ENCODE assay signal across 8 cellular contexts in the genomic region with DNA sequence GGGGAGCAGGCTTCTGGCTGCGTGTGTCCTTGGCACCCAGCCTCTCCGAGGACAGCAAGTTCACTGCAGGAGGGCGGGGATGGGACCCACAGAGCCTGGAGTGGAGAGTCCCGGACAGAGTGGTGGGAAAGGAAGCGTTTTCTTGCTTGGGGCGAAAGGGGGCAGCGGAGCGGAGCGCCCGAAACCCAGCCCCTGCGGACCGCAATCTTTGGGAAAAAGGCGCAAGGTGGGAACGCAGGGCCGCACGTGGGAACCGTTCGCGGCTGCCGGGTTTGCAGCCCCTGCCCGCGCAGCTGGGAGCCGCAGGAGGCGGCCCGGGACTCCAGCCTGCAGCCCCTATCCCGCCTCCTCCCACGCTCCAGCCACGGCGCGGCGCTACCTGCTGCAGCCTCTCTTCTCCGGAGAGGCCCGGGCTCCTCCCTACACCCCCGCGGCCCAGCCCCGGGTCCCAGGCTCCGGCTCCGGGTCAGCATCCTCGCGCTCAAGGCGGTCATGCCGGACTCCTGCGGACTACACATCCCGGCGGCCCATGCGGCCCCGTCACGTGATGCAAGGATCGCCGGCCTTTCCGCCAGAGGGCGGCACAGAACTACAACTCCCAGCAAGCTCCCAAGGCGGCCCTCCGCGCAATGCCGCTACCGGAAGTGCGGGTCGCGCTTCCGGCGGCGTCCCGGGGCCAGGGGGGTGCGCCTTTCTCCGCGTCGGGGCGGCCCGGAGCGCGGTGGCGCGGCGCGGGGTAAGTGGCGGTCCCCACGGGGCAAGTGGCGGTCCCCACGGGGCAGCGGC. TPM values are rescaled to one million over a fixed set of nuclear protein-coding genes. Genes with fewer than 3 reads are reported as not detected.
DNase-seq lines count a peak whose midpoint lies in the region; ATAC-seq lines count a peak whose summit lies in the region.

A gene (minus strand): TSS at position 505 of the 786 bp plus-strand sequence. CDS start 11 bp downstream, at position 494.
A gene (plus strand): TSS at position 656 of the 786 bp plus-strand sequence. CDS start 631 bp downstream, outside the sequence.

- no peaks in the 10 kb centered on the region for H3K27me3 Mint-ChIP-seq in activated T-helper 17 cell treated with anti-CD3 and anti-CD28 coated beads, Interleukin-2, amount 50 U/mL, for 72 hours
- H3K27me3 Mint-ChIP-seq in natural killer cell treated with Interleukin-12 subunit alpha and Interleukin-12 subunit beta and Interleukin-15 and Interleukin-18, amount 100 ng/mL, for 72 hours = no peaks in the 10 kb centered on the region

- peaks cover 22% of the 10 kb centered on the region for H3K4me1 ChIP-seq in Karpas-422 (ENCODE audit: low read length)

- H3K4me2 ChIP-seq in Karpas-422 (ENCODE audit: low read depth, low read length, poor library complexity, severe bottlenecking) = peak within 1 kb of the TSS; percentile 100

- H3K27ac Mint-ChIP-seq in activated T-helper 17 cell treated with anti-CD3 and anti-CD28 coated beads, Interleukin-2, amount 50 U/mL, for 72 hours = peak within 1 kb of the TSS; percentile 66
- H3K27ac Mint-ChIP-seq in natural killer cell treated with Interleukin-12 subunit alpha and Interleukin-12 subunit beta and Interleukin-15 and Interleukin-18, amount 100 ng/mL, for 72 hours = peak within 1 kb of the TSS in 1 of 2 donors; percentile 75

- peak within 1 kb of the TSS; percentile 95 for H2AFZ ChIP-seq in Karpas-422 (ENCODE audit: low read length)

- H3K9me3 ChIP-seq in Karpas-422 (ENCODE audit: low read length) = no peaks in the 10 kb centered on the region

- peak within 1 kb of the TSS; percentile 15; the same call in 1 of the 2 replicates for H3K27ac ChIP-seq in Karpas-422 (ENCODE audit: low read length)

- H3K36me3 Mint-ChIP-seq in activated T-helper 17 cell treated with anti-CD3 and anti-CD28 coated beads, Interleukin-2, amount 50 U/mL, for 72 hours (ENCODE audit: low read depth) = peaks cover 23% of the 10 kb centered on the region
- no peaks in the 10 kb centered on the region for H3K36me3 Mint-ChIP-seq in natural killer cell treated with Interleukin-12 subunit alpha and Interleukin-12 subunit beta and Interleukin-15 and Interleukin-18, amount 100 ng/mL, for 72 hours

- H3K79me2 ChIP-seq in Karpas-422 (ENCODE audit: low read length) = peaks cover 34% of the 10 kb centered on the region

- peak within 1 kb of the TSS; percentile 100 for H3K4me3 ChIP-seq in Karpas-422 (ENCODE audit: low read length)

- H3K9me2 ChIP-seq in Karpas-422 (replicated peaks; ENCODE audit: insufficient read depth, low read length) = no peaks in the 10 kb centered on the region

- DNase-seq in EH (ENCODE audit: low read depth) (peak; percentile 96), Karpas-422 (peak; percentile 98), RPMI8226 (peak; percentile 99), fibroblast of peridontal ligament (ENCODE audit: extremely low read depth) (peak; percentile 92)
- peak; percentile 97 for DNase-seq in natural killer cell treated with Interleukin-12 subunit alpha and Interleukin-12 subunit beta and Interleukin-15 and Interleukin-18, amount 100 ng/mL, for 72 hours (ENCODE audit: low spot score)
- peak; percentile 96 for DNase-seq in stimulated activated naive CD8-positive, alpha-beta T cell treated with anti-CD3 and anti-CD28 coated beads, Interleukin-15, Interleukin-2, amounts not matched to agents 100 U/mL and 50 U/mL, for 24 hours

- peaks cover 4% of the 10 kb centered on the region for H3K4me1 Mint-ChIP-seq in activated T-helper 17 cell treated with anti-CD3 and anti-CD28 coated beads, Interleukin-2, amount 50 U/mL, for 72 hours
- H3K4me1 Mint-ChIP-seq in natural killer cell treated with Interleukin-12 subunit alpha and Interleukin-12 subunit beta and Interleukin-15 and Interleukin-18, amount 100 ng/mL, for 72 hours (ENCODE audit: low read depth in 2 of 2) = peaks cover 11 to 13% of the 10 kb centered on the region in 2 donors

- no peaks in the 10 kb centered on the region for H3K9me3 Mint-ChIP-seq in activated T-helper 17 cell treated with anti-CD3 and anti-CD28 coated beads, Interleukin-2, amount 50 U/mL, for 72 hours
- no peaks in the 10 kb centered on the region for H3K9me3 Mint-ChIP-seq in natural killer cell treated with Interleukin-12 subunit alpha and Interleukin-12 subunit beta and Interleukin-15 and Interleukin-18, amount 100 ng/mL, for 72 hours

- H3K27me3 ChIP-seq in Karpas-422 (ENCODE audit: low read length) = no peaks in the 10 kb centered on the region

- ATAC-seq in GM21825 (IDR thresholded peaks at IDR 0.05; ENCODE audit: unreplicated experiment) = peak; percentile 84
- ATAC-seq in activated T-helper 17 cell treated with anti-CD3 and anti-CD28 coated beads, Interleukin-2, amount 50 U/mL, for 72 hours (replicated peaks) = peak; percentile 100
- peak; percentile 98 to 99 for ATAC-seq in natural killer cell treated with Interleukin-12 subunit alpha and Interleukin-12 subunit beta and Interleukin-15 and Interleukin-18, amount 100 ng/mL, for 72 hours
- peak; percentile 98 for ATAC-seq in stimulated activated naive CD8-positive, alpha-beta T cell treated with anti-CD3 and anti-CD28 coated beads, Interleukin-15, Interleukin-2, amounts not matched to agents 100 U/mL and 50 U/mL, for 24 hours

- no peaks in the 10 kb centered on the region for H4K20me1 ChIP-seq in Karpas-422 (ENCODE audit: insufficient read depth, low read depth, low read length)

- peak within 1 kb of the TSS; percentile 95 for H3K9ac ChIP-seq in Karpas-422 (ENCODE audit: low read length)

- H3K4me3 Mint-ChIP-seq in activated T-helper 17 cell treated with anti-CD3 and anti-CD28 coated beads, Interleukin-2, amount 50 U/mL, for 72 hours = peak within 1 kb of the TSS; percentile 86
- H3K4me3 Mint-ChIP-seq in natural killer cell treated with Interleukin-12 subunit alpha and Interleukin-12 subunit beta and Interleukin-15 and Interleukin-18, amount 100 ng/mL, for 72 hours = peak within 1 kb of the TSS; percentile 89

- H3K36me3 ChIP-seq in Karpas-422 (ENCODE audit: insufficient read depth, low read length) = no peaks in the 10 kb centered on the region

RNA-seq across cellular contexts. Expression of the first gene that starts in this region (rescaled TPM):
- total RNA-seq in Karpas-422 (2014; rRNA removed; shearing (Covaris generic); ENCODE audit: low replicate concordance) = 23.2 and 52.2 TPM in 2 replicates
- total RNA-seq in activated T-helper 17 cell treated with anti-CD3 and anti-CD28 coated beads, Interleukin-2, amount 50 U/mL, for 72 hours = 10 to 100 TPM; 13.2 to 37.6 TPM
- 10 to 100 TPM; 12.6 to 40.9 TPM for total RNA-seq in natural killer cell treated with Interleukin-12 subunit alpha and Interleukin-12 subunit beta and Interleukin-15 and Interleukin-18, amount 100 ng/mL, for 72 hours

RNA-seq across cellular contexts. Expression of the second gene that starts in this region (rescaled TPM):
- total RNA-seq in Karpas-422 (2014; rRNA removed; shearing (Covaris generic); ENCODE audit: low replicate concordance) = 33.3 and 64.5 TPM in 2 replicates
- total RNA-seq in activated T-helper 17 cell treated with anti-CD3 and anti-CD28 coated beads, Interleukin-2, amount 50 U/mL, for 72 hours = 10 to 100 TPM; 79.3 to 83.7 TPM
- 100 to 1,000 TPM; 106 to 155 TPM for total RNA-seq in natural killer cell treated with Interleukin-12 subunit alpha and Interleukin-12 subunit beta and Interleukin-15 and Interleukin-18, amount 100 ng/mL, for 72 hours

Comparison
In these comparisons a context has a peak if more than half of its experiments do, and no peak if none do; other contexts are left out.
1. Peak in every context shown above with its lines: DNase-seq, ATAC-seq, H3K4me3 ChIP-seq and H3K27ac ChIP-seq.